Comparison of ENCODE assay signal across 8 cellular contexts in the genomic region with DNA sequence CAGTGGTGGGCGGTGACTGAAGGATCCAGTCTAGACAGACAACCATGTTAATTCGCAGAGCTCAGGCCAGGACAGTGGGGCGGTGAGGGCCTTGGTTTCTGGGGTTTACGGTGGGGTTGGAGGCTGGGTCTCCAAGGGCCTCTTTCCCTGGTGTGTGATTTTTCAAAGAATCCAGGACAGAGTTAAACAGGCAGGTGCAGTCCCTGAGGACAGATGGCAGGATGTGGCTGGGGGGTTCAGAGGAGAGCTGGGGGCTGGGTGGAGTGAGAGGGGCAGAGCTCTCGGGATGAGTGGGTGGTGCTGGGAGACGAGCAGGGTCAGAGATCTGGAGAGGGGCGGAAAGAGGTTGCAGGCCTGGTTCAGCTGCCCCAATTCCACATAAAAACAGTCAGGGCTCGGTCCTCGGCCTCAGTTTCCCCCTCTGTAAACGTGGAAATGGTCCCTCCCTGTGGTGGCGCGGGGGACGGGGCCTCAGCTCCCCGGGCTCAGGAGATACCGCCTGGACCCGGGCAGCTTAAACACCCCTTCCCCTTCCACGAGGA.
DNase-seq lines count a peak whose midpoint lies in the region; ATAC-seq and TF ChIP-seq lines count a peak whose summit lies in the region.

No MANE protein-coding gene starts in this region.

- intact Hi-C loops in Panc1 (cut with micrococcal nuclease; ENCODE audit: unreplicated experiment) = no loop called here
- intact Hi-C loops in lower leg skin (cut with DNase I; ENCODE audit: low total_unique reads) = loop anchor here (5.0 kb wide), 1 partner anchor 820 kb away; no protein-coding TSS in a partner anchor

- peak overlapping the region; percentile 83 for H3K9ac ChIP-seq in skeletal muscle satellite cell (ENCODE audit: low read depth, low read length)

- H3K4me1 ChIP-seq in Panc1 (ENCODE audit: control insufficient read depth, insufficient read depth, low read length) = peaks cover 11% of the 10 kb centered on the region; the same call in 1 of the 2 replicates
- peaks cover 8% of the 10 kb centered on the region for H3K4me1 ChIP-seq in skeletal muscle satellite cell (ENCODE audit: control insufficient read depth, insufficient read depth, low read length)

- ATAC-seq in GM21390 (IDR thresholded peaks at IDR 0.05; ENCODE audit: unreplicated experiment) = peak; percentile 20
- peak; percentile 2; the same call in 1 of the 2 replicates for ATAC-seq in Panc1
- no peak for ATAC-seq in HG03280 (IDR thresholded peaks at IDR 0.05; ENCODE audit: unreplicated experiment)
- no peak for ATAC-seq in HG02571 (IDR thresholded peaks at IDR 0.05; ENCODE audit: unreplicated experiment)

- in situ Hi-C loops in Panc1 (cut with HindIII; ENCODE audit: low pct_unique_long_range_greater_than_20kb, low sequenced_read_pairs) = no loop called here

- POLR2A ChIA-PET in Panc1 (lab: Charles Lee) = interaction anchor here (0.6 kb wide), 1 partner anchor 13 kb away, joined by 3 read pairs; no protein-coding TSS in a partner anchor

- 45 to 46% methylated on average over 15 of the region's 17 CpGs for WGBS in lower leg skin, 2 donors

- no peak for TF ChIP-seq CTCF in Panc1 (IDR thresholded peaks at IDR 0.05)
- no peak for TF ChIP-seq CTCF in fibroblast of the aortic adventitia (IDR thresholded peaks at IDR 0.05; ENCODE audit: insufficient read depth, low read length)
- TF ChIP-seq CTCF in lower leg skin (IDR thresholded peaks at IDR 0.05) = no peak

- H3K4me3 ChIP-seq in Panc1 (ENCODE audit: low read depth in 2 of 2, low read length in 2 of 2) (peak overlapping the region; percentile 43 to 53), fibroblast of the aortic adventitia (ENCODE audit: low read depth, low read length) (peak overlapping the region; percentile 66), skeletal muscle satellite cell (ENCODE audit: low read length) (peak overlapping the region; percentile 81), lower leg skin (ENCODE audit: low read depth, poor library complexity, severe bottlenecking) (no peak overlapping the region)

- no peak for TF ChIP-seq POLR2A in lower leg skin (IDR thresholded peaks at IDR 0.05)

- H3K4me2 ChIP-seq in skeletal muscle satellite cell (ENCODE audit: low read length) = peak overlapping the region; percentile 93

- H3K9me3 ChIP-seq in Panc1 (ENCODE audit: control insufficient read depth, insufficient read depth, low read depth, low read length) = no peaks in the 10 kb centered on the region
- no peaks in the 10 kb centered on the region for H3K9me3 ChIP-seq in skeletal muscle satellite cell (replicated peaks; ENCODE audit: low read length)

- H3K27ac ChIP-seq in Panc1 (ENCODE audit: low read length) = no peak overlapping the region

- no peak for DNase-seq in Panc1 (ENCODE audit: low read depth, low spot score)
- DNase-seq in fibroblast of the aortic adventitia (ENCODE audit: low read depth) = no peak
- no peak for DNase-seq in lower leg skin (ENCODE audit: low spot score in 2 of 2)
- no peak for DNase-seq in NCI-H526 (lab: John Stamatoyannopoulos, UW)

- H3K27me3 ChIP-seq in Panc1 (ENCODE audit: control insufficient read depth, insufficient read depth, low read length) (no peaks in the 10 kb centered on the region), skeletal muscle satellite cell (ENCODE audit: control insufficient read depth, insufficient read depth, low read length) (no peaks in the 10 kb centered on the region)

- H3K36me3 ChIP-seq in Panc1 (ENCODE audit: control insufficient read depth, insufficient read depth, low read length) (peaks cover 3% of the 10 kb centered on the region; the same call in 1 of the 2 replicates), skeletal muscle satellite cell (ENCODE audit: insufficient read depth, low read length) (no peaks in the 10 kb centered on the region)

- CTCF ChIA-PET in Panc1 (lab: Charles Lee) = interaction anchor here (0.5 to 1.1 kb wide), 6 partner anchors 16 to 1245 kb away, joined by 3 to 6 read pairs (median 4); no protein-coding TSS in a partner anchor

- BruUV-seq in Panc1 (replicated peaks; lab: Mats Ljungman, UMichigan) = no TSS peak

Comparison
In these comparisons a context has a peak if more than half of its experiments do, and no peak if none do; other contexts are left out.
1. ATAC-seq: peak in GM21390 (single experiment) and Panc1 (single experiment); none in HG03280 (single experiment) and HG02571 (single experiment).